25 cellular contexts compared by ENCODE assay signal in genomic region chr2:109187711-109188484, GRCh38. TPM values are rescaled to one million over a fixed set of nuclear protein-coding genes. Genes with fewer than 3 reads are reported as not detected.
DNase-seq lines count a peak whose midpoint lies in the region; ATAC-seq, FAIRE-seq and TF ChIP-seq lines count a peak whose summit lies in the region.
"Had no signal": no experiment of that assay in that cellular context is flagged by ENCODE, and none has a peak within 500 bp of the region (broad histone marks: within the 10 kb centered on the region; RNA-seq: fewer than 3 reads in every experiment).

No MANE protein-coding gene starts in this region.

- BruUV-seq in IMR-90 (replicated peaks; lab: Mats Ljungman, UMichigan): no TSS peak

- no peaks in the 10 kb centered on the region for H3K27me3 ChIP-seq in IMR-90 (ENCODE audit: control insufficient read depth, insufficient read depth, low read length)
- H3K27me3 ChIP-seq in sigmoid colon: no peaks in the 10 kb centered on the region
- no peaks in the 10 kb centered on the region for H3K27me3 ChIP-seq in MG63
- H3K27me3 ChIP-seq: BLaER1 had no signal

- CTCF ChIA-PET in IMR-90 (lab: Yijun Ruan, JAX): no interaction called here

- DNase-seq in COLO668 (lab: John Stamatoyannopoulos, UW; ENCODE audit: unreplicated experiment) (peak; percentile 61), IMR-90 (no peak), kidney (peak; percentile 42), sigmoid colon (peak; percentile 56), middle frontal gyrus (ENCODE audit: extremely low spot score, low spot score) (no peak), MG63 (no peak)
- DNase-seq: CD4-positive, CD25-positive, alpha-beta regulatory T cell; COR-L47; Kasumi-1; MV-4-11; NCI-H1105; NCI-H1436 treated with DMSO at 0.1 percent for 48 hours; NCI-H187 treated with DMSO at 0.1 percent for 48 hours; NCI-H446; NCI-H524 treated with DMSO at 0.1 percent for 48 hours; NCI-H774; PC-9; Right ventricle myocardium superior; RPMI8226 had no signal

- intact Hi-C loops in IMR-90 (cut with micrococcal nuclease) (no loop called here), kidney (cut with DNase I) (no loop called here), sigmoid colon (cut with DNase I) (no loop called here)

- peak overlapping the region; percentile 67; the same call in 1 of the 3 replicates for H2BK15ac ChIP-seq in IMR-90 (ENCODE audit: low read depth, low read length)

- no peak overlapping the region for H3K9ac ChIP-seq in IMR-90 (ENCODE audit: low read depth, low read length)
- no peak overlapping the region for H3K9ac ChIP-seq in kidney (ENCODE audit: low read length in 2 of 2)
- H3K9ac ChIP-seq: BLaER1 had no signal

- TF ChIP-seq CTCF in IMR-90 (conservative IDR thresholded peaks at IDR 0.05; ENCODE audit: low read depth, low read length) (no peak), kidney (IDR thresholded peaks at IDR 0.05; ENCODE audit: borderline replicate concordance, extremely low read depth, insufficient read depth) (no peak), sigmoid colon (IDR thresholded peaks at IDR 0.05) (no peak)

- H4K91ac ChIP-seq in IMR-90 (ENCODE audit: insufficient read depth, low read depth, low read length): peak overlapping the region; percentile 71; the same call in 1 of the 2 replicates

- WGBS in IMR-90 (ENCODE audit: extremely low coverage in 2 of 2, insufficient read length in 1 of 2), 2 experiments: 91% methylated on average over 11 of the region's 19 CpGs; no CpG with 5 or more reads in 1 of the 2 experiments
- 85 to 86% methylated on average over 19 of the region's 19 CpGs for WGBS in sigmoid colon, 2 donors

- H3K9me3 ChIP-seq in IMR-90 (ENCODE audit: control insufficient read depth, insufficient read depth, low read length): no peaks in the 10 kb centered on the region
- no peaks in the 10 kb centered on the region for H3K9me3 ChIP-seq in kidney (ENCODE audit: control insufficient read depth in 1 of 2, low read length in 2 of 2)
- no peaks in the 10 kb centered on the region for H3K9me3 ChIP-seq in sigmoid colon
- H3K9me3 ChIP-seq in MG63: no peaks in the 10 kb centered on the region
- H3K9me3 ChIP-seq: BLaER1 had no signal

- H2BK120ac ChIP-seq in IMR-90 (ENCODE audit: low read depth, low read length): peak overlapping the region; percentile 31; the same call in 1 of the 2 replicates

- peak overlapping the region; percentile 21 for H3K23ac ChIP-seq in IMR-90 (ENCODE audit: low read depth, low read length)

- H3K36me3 ChIP-seq in IMR-90 (ENCODE audit: control insufficient read depth, insufficient read depth, low read length) (no peaks in the 10 kb centered on the region), kidney (ENCODE audit: control insufficient read depth in 1 of 2, insufficient read depth in 2 of 2, low read length in 2 of 2) (no peaks in the 10 kb centered on the region), sigmoid colon (no peaks in the 10 kb centered on the region), MG63 (no peaks in the 10 kb centered on the region)
- H3K36me3 ChIP-seq: BLaER1 had no signal

- H3K4me2 ChIP-seq in IMR-90 (ENCODE audit: low read depth, low read length): no peak overlapping the region
- H3K4me2 ChIP-seq: BLaER1, PC-9 had no signal

- no peak overlapping the region for H2AFZ ChIP-seq in IMR-90 (replicated peaks; ENCODE audit: low read length, poor library complexity)
- H2AFZ ChIP-seq: PC-9 had no signal

- in situ Hi-C loops in IMR-90 (cut with MboI; ENCODE audit: low sequenced_read_pairs): no loop called here

- H3K9me1 ChIP-seq in IMR-90 (ENCODE audit: insufficient read depth, low read length): peaks cover 28% of the 10 kb centered on the region

- H2BK20ac ChIP-seq in IMR-90 (ENCODE audit: low read depth, low read length): peak overlapping the region; percentile 38

- ATAC-seq in IMR-90 (ENCODE audit: low read depth) (no peak), HG03135 (IDR thresholded peaks at IDR 0.05; ENCODE audit: unreplicated experiment) (no peak), GM19023 (IDR thresholded peaks at IDR 0.05; ENCODE audit: unreplicated experiment) (no peak)

- FAIRE-seq in kidney (lab: Jason Lieb, UNC): no peak
- FAIRE-seq: A204.1, G401.6, H54 had no signal

- H3K79me1 ChIP-seq in IMR-90 (ENCODE audit: low read depth in 1 of 2, low read length in 2 of 2): peaks cover 64 to 89% of the 10 kb centered on the region in 2 experiments

- H3K4me1 ChIP-seq in IMR-90 (ENCODE audit: control insufficient read depth, insufficient read depth, low read length) (peaks cover 27% of the 10 kb centered on the region), kidney (ENCODE audit: control insufficient read depth in 1 of 2, insufficient read depth in 1 of 2, low read depth in 1 of 2, low read length in 2 of 2) (peaks cover 16 to 22% of the 10 kb centered on the region in 2 donors), sigmoid colon (peaks cover 0 to 61% (median 39%) of the 10 kb centered on the region in 4 donors)

- H3K14ac ChIP-seq in IMR-90 (replicated peaks; ENCODE audit: low read depth, low read length): 0 out of 2 replicates have a peak overlapping the region, but pooled peaks have one; percentile 6

- peak overlapping the region; percentile 13; the same call in 1 of the 2 replicates for H3K18ac ChIP-seq in IMR-90 (ENCODE audit: low read depth, low read length)

- TF ChIP-seq RAD21 in IMR-90 (IDR thresholded peaks at IDR 0.05; ENCODE audit: low read length): no peak

- H4K8ac ChIP-seq in IMR-90 (ENCODE audit: low read depth in 2 of 2, low read length in 2 of 2): no peak overlapping the region; a peak in 2 of 4 replicates

- H4K20me1 ChIP-seq in IMR-90 (ENCODE audit: insufficient read depth, low read length): peaks cover 21% of the 10 kb centered on the region; the same call in 1 of the 2 replicates

- H2BK5ac ChIP-seq in IMR-90 (ENCODE audit: low read depth, low read length, poor library complexity, severe bottlenecking): peak overlapping the region; percentile 7

- H2AK5ac ChIP-seq in IMR-90 (ENCODE audit: low read depth, low read length): peak overlapping the region; percentile 81

- H3K4me3 ChIP-seq in IMR-90 (ENCODE audit: insufficient read depth, low read depth, low read length) (no peak overlapping the region), kidney (ENCODE audit: low read length in 2 of 2) (no peak overlapping the region), sigmoid colon (no peak overlapping the region), MG63 (no peak overlapping the region)
- H3K4me3 ChIP-seq: BLaER1, PC-9 had no signal

- POLR2A ChIA-PET in IMR-90 (lab: Charles Lee; ENCODE audit: unreplicated experiment): no interaction called here

- TF ChIP-seq POLR2A in IMR-90 (IDR thresholded peaks at IDR 0.05; ENCODE audit: low read depth, low read length) (no peak), sigmoid colon (IDR thresholded peaks at IDR 0.05) (no peak)

- dilution Hi-C loops in IMR-90 (cut with HindIII; ENCODE audit: low sequenced_read_pairs, unreplicated experiment): no loop called here

- no peak overlapping the region for H3K56ac ChIP-seq in IMR-90 (ENCODE audit: extremely low read depth, insufficient read depth, low read length)

- H4K5ac ChIP-seq in IMR-90 (ENCODE audit: low read depth, low read length): no peak overlapping the region

- no peak for TF ChIP-seq EP300 in sigmoid colon (IDR thresholded peaks at IDR 0.05)

- H2AK9ac ChIP-seq in IMR-90 (replicated peaks; ENCODE audit: low read depth, low read length, poor library complexity): no peak overlapping the region

- no peak overlapping the region for H3K27ac ChIP-seq in IMR-90 (ENCODE audit: insufficient read depth, low read length)
- no peak overlapping the region for H3K27ac ChIP-seq in kidney (ENCODE audit: low read depth in 2 of 2, low read length in 2 of 2)
- H3K27ac ChIP-seq in sigmoid colon: peak overlapping the region in 2 of 4 donors; percentile 87
- H3K27ac ChIP-seq: BLaER1, PC-9 had no signal

- peak overlapping the region; percentile 49 for H3K4ac ChIP-seq in IMR-90 (ENCODE audit: low read depth, low read length)

TF ChIP-seq in IMR-90, 13 proteins besides CTCF, POLR2A, EP300 and RAD21 (continues in another document):
- TF ChIP-seq MXI1 (IDR thresholded peaks at IDR 0.05; ENCODE audit: borderline replicate concordance, low read depth, low read length) (no peak), MAFK (IDR thresholded peaks at IDR 0.05; ENCODE audit: low read depth, low read length) (no peak), RCOR1 (IDR thresholded peaks at IDR 0.05; ENCODE audit: insufficient replicate concordance, low read length) (no peak), MAZ (IDR thresholded peaks at IDR 0.05; ENCODE audit: borderline replicate concordance, low read depth, low read length) (no peak), RFX5 (IDR thresholded peaks at IDR 0.05; ENCODE audit: low read depth, low read length) (no peak), CHD1 (IDR thresholded peaks at IDR 0.05; ENCODE audit: low read depth, low read length) (no peak), NFE2L2 (IDR thresholded peaks at IDR 0.05; ENCODE audit: low read depth, low read length) (no peak), USF2 (IDR thresholded peaks at IDR 0.05; ENCODE audit: low read depth, low read length) (no peak), FOS (IDR thresholded peaks at IDR 0.05; ENCODE audit: low read depth, low read length) (no peak), SMC3 (IDR thresholded peaks at IDR 0.05; ENCODE audit: low read depth, low read length) (no peak)

RNA-seq across cellular contexts. Expression of gene SH3RF3, which starts 58.9 kb away (rescaled TPM):
- 3.4 and 3.9 TPM in 2 replicates for total RNA-seq in IMR-90 (2012; rRNA removed)
- 5.3 and 5.7 TPM in 2 replicates for polyA plus RNA-seq in IMR-90 (2012; rRNA removed)
- 2.9 and 5.9 TPM in 2 replicates for polyA plus RNA-seq in IMR-90 (2012; cell fraction: cytosol; rRNA removed)
- 10.7 and 11.0 TPM in 2 replicates for polyA plus RNA-seq in IMR-90 (2012; cell fraction: nucleus; rRNA removed; ENCODE audit: low replicate concordance)
- total RNA-seq in kidney: 10.7 TPM
- 1.7 TPM for polyA plus RNA-seq in kidney (ENCODE audit: insufficient read depth, low read depth, low replicate concordance)
- 10 to 100 TPM in 1 of 4 donors, 1 to 10 TPM in 3; 1.6 to 10.0 (median 7.6) TPM for total RNA-seq in sigmoid colon
- 1 to 10 TPM in 2 of 3 donors, under 1 TPM in 1; 0.69 to 3.4 (median 1.2) TPM for polyA plus RNA-seq in sigmoid colon
- 0.22 and 0.82 TPM in 2 replicates for total RNA-seq in MG63 (2014; rRNA removed; shearing (Covaris generic); ENCODE audit: low replicate concordance)

Comparison
In these comparisons a context has a peak if more than half of its experiments do, and no peak if none do; other contexts are left out.
1. DNase-seq: peak in COLO668 (single experiment), kidney (single experiment) and sigmoid colon (single experiment); none in IMR-90 (single experiment), middle frontal gyrus (single experiment) and MG63 (single experiment).